In the genomic region with DNA sequence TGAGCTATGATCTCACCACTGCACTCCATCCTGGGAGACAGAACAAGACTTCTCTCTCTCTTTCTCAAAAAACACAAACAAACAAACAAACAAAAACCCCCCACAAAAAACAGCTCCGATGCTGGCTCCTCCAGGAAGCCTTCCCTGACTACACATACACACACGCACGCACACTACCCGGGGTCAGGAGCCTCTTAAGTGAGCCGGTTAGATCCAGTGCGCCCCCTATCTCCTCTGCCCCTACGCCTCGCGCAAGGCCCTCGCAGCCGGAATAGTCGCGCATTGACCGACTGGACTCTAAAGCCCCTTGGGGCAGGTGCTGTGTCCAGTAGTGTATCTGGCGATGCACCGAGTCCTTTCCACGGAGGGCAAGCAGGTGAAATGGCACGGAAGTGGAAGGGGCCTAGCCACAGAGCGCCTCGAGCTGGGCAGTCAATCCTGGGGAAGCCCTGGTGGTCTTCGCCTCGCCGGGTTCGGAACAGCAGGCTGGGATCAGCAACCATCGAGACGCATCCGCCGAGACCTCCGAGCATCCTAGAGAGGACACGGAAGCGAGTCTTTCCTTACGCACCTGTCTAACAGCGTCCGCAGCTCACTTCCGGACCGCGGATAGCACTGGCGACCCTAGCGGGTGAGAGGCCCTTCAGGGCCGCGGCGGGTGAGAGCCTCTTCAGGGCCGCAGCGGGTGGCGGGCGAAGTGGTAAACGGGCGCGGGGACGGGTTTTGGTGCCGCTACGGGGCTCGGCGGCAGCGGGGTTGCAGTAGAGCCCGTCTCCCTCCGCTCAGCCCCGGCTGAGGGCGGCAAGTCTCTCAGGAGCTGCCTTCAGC, we compare ENCODE assay signal across 1 cellular context.
TF ChIP-seq lines count a peak whose summit lies in the region.

Gene ZSCAN25, plus strand, starts transcription at position 588 of the 828 bp plus-strand sequence. CDS start 2,661 bp downstream, outside the sequence.

TF ChIP-seq in HepG2, 621 proteins besides CTCF, POLR2A, EP300 and RAD21 (continued from another document and continues in another):
- TF ChIP-seq ZNF790 (CRISPR knock-in tag; IDR thresholded peaks at IDR 0.05; ENCODE audit: borderline replicate concordance) (0 out of 2 replicates have a peak, but pooled peaks have one; percentile 68), ERF (CRISPR knock-in tag; IDR thresholded peaks at IDR 0.05) (peak; percentile 84; the same call in 1 of the 2 replicates), MLX (CRISPR knock-in tag; IDR thresholded peaks at IDR 0.05) (no peak), ZBTB25 (CRISPR knock-in tag; IDR thresholded peaks at IDR 0.05) (0 out of 2 replicates have a peak, but pooled peaks have one; percentile 59), ZNF136 (CRISPR knock-in tag; IDR thresholded peaks at IDR 0.05; ENCODE audit: low read depth) (peak; percentile 94; the same call in 1 of the 2 replicates), ATM (IDR thresholded peaks at IDR 0.05; ENCODE audit: borderline replicate concordance) (no peak), ETV5 (CRISPR knock-in tag; IDR thresholded peaks at IDR 0.05; ENCODE audit: borderline replicate concordance) (peak; percentile 93), CBX5 (CRISPR knock-in tag; IDR thresholded peaks at IDR 0.05; ENCODE audit: borderline replicate concordance) (peak; percentile 78; the same call in 1 of the 2 replicates), PRPF4 (IDR thresholded peaks at IDR 0.05; ENCODE audit: low read depth, low read length, poor library complexity, severe bottlenecking) (no peak), ZNF326 (CRISPR knock-in tag; IDR thresholded peaks at IDR 0.05; ENCODE audit: borderline replicate concordance) (no peak), ZHX1 (CRISPR knock-in tag; IDR thresholded peaks at IDR 0.05; ENCODE audit: low read depth) (peak; percentile 58), U2AF1 (optimal IDR thresholded peaks at IDR 0.05; ENCODE audit: low read depth, low read length) (peak; percentile 99), ZNF598 (CRISPR knock-in tag; IDR thresholded peaks at IDR 0.05; ENCODE audit: borderline replicate concordance) (peak; percentile 99), ZZZ3 (CRISPR knock-in tag; IDR thresholded peaks at IDR 0.05; ENCODE audit: borderline replicate concordance) (peak; percentile 93; the same call in 1 of the 2 replicates), MEIS2 (CRISPR knock-in tag; IDR thresholded peaks at IDR 0.05) (peak; percentile 84; the same call in 1 of the 2 replicates), FOXA1 (IDR thresholded peaks at IDR 0.05) (no peak), FOXA1 (CRISPR knock-in tag; IDR thresholded peaks at IDR 0.05) (peak; percentile 43; the same call in 1 of the 2 replicates), SCMH1 (CRISPR knock-in tag; IDR thresholded peaks at IDR 0.05; ENCODE audit: borderline replicate concordance) (no peak), NCOR1 (IDR thresholded peaks at IDR 0.05; ENCODE audit: borderline replicate concordance, low read length) (no peak)
- TF ChIP-seq, protein P1, sequence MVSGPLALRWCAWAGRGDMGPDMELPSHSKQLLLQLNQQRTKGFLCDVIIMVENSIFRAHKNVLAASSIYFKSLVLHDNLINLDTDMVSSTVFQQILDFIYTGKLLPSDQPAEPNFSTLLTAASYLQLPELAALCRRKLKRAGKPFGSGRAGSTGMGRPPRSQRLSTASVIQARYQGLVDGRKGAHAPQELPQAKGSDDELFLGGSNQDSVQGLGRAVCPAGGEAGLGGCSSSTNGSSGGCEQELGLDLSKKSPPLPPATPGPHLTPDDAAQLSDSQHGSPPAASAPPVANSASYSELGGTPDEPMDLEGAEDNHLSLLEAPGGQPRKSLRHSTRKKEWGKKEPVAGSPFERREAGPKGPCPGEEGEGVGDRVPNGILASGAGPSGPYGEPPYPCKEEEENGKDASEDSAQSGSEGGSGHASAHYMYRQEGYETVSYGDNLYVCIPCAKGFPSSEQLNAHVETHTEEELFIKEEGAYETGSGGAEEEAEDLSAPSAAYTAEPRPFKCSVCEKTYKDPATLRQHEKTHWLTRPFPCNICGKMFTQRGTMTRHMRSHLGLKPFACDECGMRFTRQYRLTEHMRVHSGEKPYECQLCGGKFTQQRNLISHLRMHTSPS (CRISPR knock-in tag; IDR thresholded peaks at IDR 0.05; ENCODE audit: low read depth): peak; percentile 13; the same call in 1 of the 2 replicates
- TF ChIP-seq, protein P2, sequence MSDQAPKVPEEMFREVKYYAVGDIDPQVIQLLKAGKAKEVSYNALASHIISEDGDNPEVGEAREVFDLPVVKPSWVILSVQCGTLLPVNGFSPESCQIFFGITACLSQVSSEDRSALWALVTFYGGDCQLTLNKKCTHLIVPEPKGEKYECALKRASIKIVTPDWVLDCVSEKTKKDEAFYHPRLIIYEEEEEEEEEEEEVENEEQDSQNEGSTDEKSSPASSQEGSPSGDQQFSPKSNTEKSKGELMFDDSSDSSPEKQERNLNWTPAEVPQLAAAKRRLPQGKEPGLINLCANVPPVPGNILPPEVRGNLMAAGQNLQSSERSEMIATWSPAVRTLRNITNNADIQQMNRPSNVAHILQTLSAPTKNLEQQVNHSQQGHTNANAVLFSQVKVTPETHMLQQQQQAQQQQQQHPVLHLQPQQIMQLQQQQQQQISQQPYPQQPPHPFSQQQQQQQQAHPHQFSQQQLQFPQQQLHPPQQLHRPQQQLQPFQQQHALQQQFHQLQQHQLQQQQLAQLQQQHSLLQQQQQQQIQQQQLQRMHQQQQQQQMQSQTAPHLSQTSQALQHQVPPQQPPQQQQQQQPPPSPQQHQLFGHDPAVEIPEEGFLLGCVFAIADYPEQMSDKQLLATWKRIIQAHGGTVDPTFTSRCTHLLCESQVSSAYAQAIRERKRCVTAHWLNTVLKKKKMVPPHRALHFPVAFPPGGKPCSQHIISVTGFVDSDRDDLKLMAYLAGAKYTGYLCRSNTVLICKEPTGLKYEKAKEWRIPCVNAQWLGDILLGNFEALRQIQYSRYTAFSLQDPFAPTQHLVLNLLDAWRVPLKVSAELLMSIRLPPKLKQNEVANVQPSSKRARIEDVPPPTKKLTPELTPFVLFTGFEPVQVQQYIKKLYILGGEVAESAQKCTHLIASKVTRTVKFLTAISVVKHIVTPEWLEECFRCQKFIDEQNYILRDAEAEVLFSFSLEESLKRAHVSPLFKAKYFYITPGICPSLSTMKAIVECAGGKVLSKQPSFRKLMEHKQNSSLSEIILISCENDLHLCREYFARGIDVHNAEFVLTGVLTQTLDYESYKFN (CRISPR knock-in tag; conservative IDR thresholded peaks at IDR 0.05): peak; percentile 78
- TF ChIP-seq, protein P3, sequence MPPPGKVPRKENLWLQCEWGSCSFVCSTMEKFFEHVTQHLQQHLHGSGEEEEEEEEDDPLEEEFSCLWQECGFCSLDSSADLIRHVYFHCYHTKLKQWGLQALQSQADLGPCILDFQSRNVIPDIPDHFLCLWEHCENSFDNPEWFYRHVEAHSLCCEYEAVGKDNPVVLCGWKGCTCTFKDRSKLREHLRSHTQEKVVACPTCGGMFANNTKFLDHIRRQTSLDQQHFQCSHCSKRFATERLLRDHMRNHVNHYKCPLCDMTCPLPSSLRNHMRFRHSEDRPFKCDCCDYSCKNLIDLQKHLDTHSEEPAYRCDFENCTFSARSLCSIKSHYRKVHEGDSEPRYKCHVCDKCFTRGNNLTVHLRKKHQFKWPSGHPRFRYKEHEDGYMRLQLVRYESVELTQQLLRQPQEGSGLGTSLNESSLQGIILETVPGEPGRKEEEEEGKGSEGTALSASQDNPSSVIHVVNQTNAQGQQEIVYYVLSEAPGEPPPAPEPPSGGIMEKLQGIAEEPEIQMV (CRISPR knock-in tag; IDR thresholded peaks at IDR 0.05; ENCODE audit: low read depth): peak; percentile 100
- TF ChIP-seq, protein P4, sequence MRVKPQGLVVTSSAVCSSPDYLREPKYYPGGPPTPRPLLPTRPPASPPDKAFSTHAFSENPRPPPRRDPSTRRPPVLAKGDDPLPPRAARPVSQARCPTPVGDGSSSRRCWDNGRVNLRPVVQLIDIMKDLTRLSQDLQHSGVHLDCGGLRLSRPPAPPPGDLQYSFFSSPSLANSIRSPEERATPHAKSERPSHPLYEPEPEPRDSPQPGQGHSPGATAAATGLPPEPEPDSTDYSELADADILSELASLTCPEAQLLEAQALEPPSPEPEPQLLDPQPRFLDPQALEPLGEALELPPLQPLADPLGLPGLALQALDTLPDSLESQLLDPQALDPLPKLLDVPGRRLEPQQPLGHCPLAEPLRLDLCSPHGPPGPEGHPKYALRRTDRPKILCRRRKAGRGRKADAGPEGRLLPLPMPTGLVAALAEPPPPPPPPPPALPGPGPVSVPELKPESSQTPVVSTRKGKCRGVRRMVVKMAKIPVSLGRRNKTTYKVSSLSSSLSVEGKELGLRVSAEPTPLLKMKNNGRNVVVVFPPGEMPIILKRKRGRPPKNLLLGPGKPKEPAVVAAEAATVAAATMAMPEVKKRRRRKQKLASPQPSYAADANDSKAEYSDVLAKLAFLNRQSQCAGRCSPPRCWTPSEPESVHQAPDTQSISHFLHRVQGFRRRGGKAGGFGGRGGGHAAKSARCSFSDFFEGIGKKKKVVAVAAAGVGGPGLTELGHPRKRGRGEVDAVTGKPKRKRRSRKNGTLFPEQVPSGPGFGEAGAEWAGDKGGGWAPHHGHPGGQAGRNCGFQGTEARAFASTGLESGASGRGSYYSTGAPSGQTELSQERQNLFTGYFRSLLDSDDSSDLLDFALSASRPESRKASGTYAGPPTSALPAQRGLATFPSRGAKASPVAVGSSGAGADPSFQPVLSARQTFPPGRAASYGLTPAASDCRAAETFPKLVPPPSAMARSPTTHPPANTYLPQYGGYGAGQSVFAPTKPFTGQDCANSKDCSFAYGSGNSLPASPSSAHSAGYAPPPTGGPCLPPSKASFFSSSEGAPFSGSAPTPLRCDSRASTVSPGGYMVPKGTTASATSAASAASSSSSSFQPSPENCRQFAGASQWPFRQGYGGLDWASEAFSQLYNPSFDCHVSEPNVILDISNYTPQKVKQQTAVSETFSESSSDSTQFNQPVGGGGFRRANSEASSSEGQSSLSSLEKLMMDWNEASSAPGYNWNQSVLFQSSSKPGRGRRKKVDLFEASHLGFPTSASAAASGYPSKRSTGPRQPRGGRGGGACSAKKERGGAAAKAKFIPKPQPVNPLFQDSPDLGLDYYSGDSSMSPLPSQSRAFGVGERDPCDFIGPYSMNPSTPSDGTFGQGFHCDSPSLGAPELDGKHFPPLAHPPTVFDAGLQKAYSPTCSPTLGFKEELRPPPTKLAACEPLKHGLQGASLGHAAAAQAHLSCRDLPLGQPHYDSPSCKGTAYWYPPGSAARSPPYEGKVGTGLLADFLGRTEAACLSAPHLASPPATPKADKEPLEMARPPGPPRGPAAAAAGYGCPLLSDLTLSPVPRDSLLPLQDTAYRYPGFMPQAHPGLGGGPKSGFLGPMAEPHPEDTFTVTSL (CRISPR knock-in tag; IDR thresholded peaks at IDR 0.05; ENCODE audit: borderline replicate concordance): peak; percentile 69; the same call in 1 of the 2 replicates
